Comparison of ENCODE assay signal across 12 cellular contexts in the genomic region with DNA sequence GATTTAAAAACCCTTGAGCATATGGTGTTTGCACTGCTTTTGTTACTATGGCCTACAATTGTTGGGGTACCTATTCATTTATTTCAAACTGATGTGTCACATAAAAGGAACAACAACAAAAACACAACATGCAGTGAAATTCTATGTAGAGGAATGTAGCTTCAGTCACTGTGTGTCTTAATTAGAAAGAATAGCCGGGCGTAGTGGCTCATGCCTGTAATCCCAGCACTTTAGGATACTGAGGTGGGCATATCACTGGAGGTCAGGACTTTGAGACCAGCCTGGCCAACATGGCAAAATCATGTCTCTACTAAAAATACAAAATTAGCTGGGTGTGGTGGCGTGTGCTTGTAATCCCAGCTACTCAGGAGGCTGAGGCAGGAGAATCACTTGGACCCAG. TPM values are rescaled to one million over a fixed set of nuclear protein-coding genes. Genes with fewer than 3 reads are reported as not detected.
"Had no signal": no experiment of that assay in that cellular context is flagged by ENCODE, and none has a peak within 500 bp of the region (broad histone marks: within the 10 kb centered on the region; RNA-seq: fewer than 3 reads in every experiment).

No MANE protein-coding gene starts in this region.

RNA-seq across cellular contexts. Expression of gene SPATA16, which starts 1.5 kb away (rescaled TPM):
- total RNA-seq: activated CD4-positive, alpha-beta memory T cell treated with anti-CD3 and anti-CD28 coated beads, Interleukin-2, amount 10 ng/mL, durations not matched to agents 7 days and 5 days; activated CD4-positive, alpha-beta T cell treated with anti-CD3 and anti-CD28 coated beads for 36 hours; activated CD4-positive, alpha-beta T cell treated with anti-CD3 and anti-CD28 coated beads, Interleukin-2, amount 10 ng/mL, durations not matched to agents 7 days and 5 days; activated CD8-positive, alpha-beta memory T cell treated with anti-CD3 and anti-CD28 coated beads, Interleukin-2, amount 10 ng/mL, durations not matched to agents 7 days and 5 days; activated CD8-positive, alpha-beta T cell treated with anti-CD3 and anti-CD28 coated beads, Interleukin-2, amount 10 ng/mL, durations not matched to agents 7 days and 5 days; activated naive CD8-positive, alpha-beta T cell treated with anti-CD3 and anti-CD28 coated beads, Interleukin-2, amount 10 ng/mL, durations not matched to agents 7 days and 5 days; activated T-helper 2 cell treated with anti-CD3 and anti-CD28 coated beads, Interferon-gamma antibody, Interleukin-2, Interleukin-4, amounts not matched to agents 10 μg/mL and 5 μg/mL and 100 μg/mL, durations not matched to agents 14 hours and 24 hours and 36 hours; ascending aorta; body of pancreas; breast epithelium; cardiac septum; cerebellum had no signal
